1 cellular context compared by ENCODE assay signal in genomic region chr1:206556748-206557635, GRCh38.
TF ChIP-seq lines count a peak whose summit lies in the region.

No MANE protein-coding gene starts in this region.

TF ChIP-seq in K562, 482 proteins besides CTCF, POLR2A, EP300 and RAD21 (continues in another document):
- peak in 1 of 2 experiments; percentile 79; a peak in 2 of 4 replicates for TF ChIP-seq KDM4B (IDR thresholded peaks at IDR 0.05; ENCODE audit: borderline replicate concordance in 2 of 2, low read depth in 1 of 2)
- peak; percentile 94 for TF ChIP-seq HMGN3 (IDR thresholded peaks at IDR 0.05; ENCODE audit: borderline replicate concordance, extremely low read depth, insufficient read length, low read depth, low read length)
- no peak for TF ChIP-seq COPS2 (conservative IDR thresholded peaks at IDR 0.05)
- peak; percentile 54; the same call in 1 of the 2 replicates for TF ChIP-seq NBN (IDR thresholded peaks at IDR 0.05; ENCODE audit: low read depth)
- TF ChIP-seq XRCC4 (IDR thresholded peaks at IDR 0.05; ENCODE audit: extremely low read depth, insufficient read depth, insufficient read length), result no peak
- TF ChIP-seq CHD7 (IDR thresholded peaks at IDR 0.05; ENCODE audit: low read depth, low read length), result no peak
- TF ChIP-seq RFX5 (IDR thresholded peaks at IDR 0.05; ENCODE audit: low read depth, low read length), result no peak
- TF ChIP-seq ELF4 (CRISPR knock-in tag; IDR thresholded peaks at IDR 0.05), result no peak
- no peak for TF ChIP-seq CEBPB (tag; IDR thresholded peaks at IDR 0.05)
- TF ChIP-seq SIN3A (IDR thresholded peaks at IDR 0.05; ENCODE audit: borderline replicate concordance in 2 of 2, control insufficient read depth in 1 of 2, low read depth in 2 of 2, low read length in 2 of 2), result peak in 1 of 2 experiments; percentile 81; a peak in 2 of 4 replicates
- 0 out of 2 replicates have a peak, but pooled peaks have one; percentile 9 for TF ChIP-seq NR4A1 (CRISPR knock-in tag; IDR thresholded peaks at IDR 0.05)
- TF ChIP-seq NR4A1 (tag; IDR thresholded peaks at IDR 0.05), result no peak; the same call in 1 of the 2 replicates
- TF ChIP-seq HBP1 (CRISPR knock-in tag; IDR thresholded peaks at IDR 0.05), result no peak
- no peak for TF ChIP-seq ZC3H4 (CRISPR knock-in tag; IDR thresholded peaks at IDR 0.05; ENCODE audit: borderline replicate concordance)
- no peak for TF ChIP-seq ZNF77 (CRISPR knock-in tag; IDR thresholded peaks at IDR 0.05)
- peak; percentile 18; the same call in 1 of the 2 replicates for TF ChIP-seq SMAD3 (CRISPR knock-in tag; conservative IDR thresholded peaks at IDR 0.05)
- TF ChIP-seq ZNF449 (CRISPR knock-in tag; IDR thresholded peaks at IDR 0.05), result no peak
- peak; percentile 58; the same call in 1 of the 2 replicates for TF ChIP-seq ZNF395 (CRISPR knock-in tag; IDR thresholded peaks at IDR 0.05)
- no peak for TF ChIP-seq JUNB (CRISPR knock-in tag; conservative IDR thresholded peaks at IDR 0.05)
- peak; percentile 97 for TF ChIP-seq CXXC5 (CRISPR knock-in tag; IDR thresholded peaks at IDR 0.05)
- peak; percentile 23 to 48; a peak in 1 of 4 replicates for TF ChIP-seq TBL1XR1 (IDR thresholded peaks at IDR 0.05; ENCODE audit: low read length in 2 of 2)
- 0 out of 2 replicates have a peak, but pooled peaks have one; percentile 40 for TF ChIP-seq ZNF76 (CRISPR knock-in tag; IDR thresholded peaks at IDR 0.05; ENCODE audit: borderline replicate concordance)
- no peak for TF ChIP-seq ZNF561 (CRISPR knock-in tag; conservative IDR thresholded peaks at IDR 0.05)
- TF ChIP-seq TAF15 (IDR thresholded peaks at IDR 0.05; ENCODE audit: low read depth, low read length), result no peak
- TF ChIP-seq MAZ (CRISPR knock-in tag; conservative IDR thresholded peaks at IDR 0.05 in 1 of 2, IDR thresholded peaks at IDR 0.05 in 1 of 2), result peak; percentile 87 to 88
- peak; percentile 97 for TF ChIP-seq SPI1 (IDR thresholded peaks at IDR 0.05; ENCODE audit: borderline replicate concordance, low read depth, low read length)
- TF ChIP-seq ZNF143 (CRISPR knock-in tag; IDR thresholded peaks at IDR 0.05), result 0 out of 2 replicates have a peak, but pooled peaks have one; percentile 49
- TF ChIP-seq KDM5B (IDR thresholded peaks at IDR 0.05; ENCODE audit: insufficient replicate concordance, low read depth, low read length), result peak; percentile 75
- no peak for TF ChIP-seq ZFP30 (CRISPR knock-in tag; IDR thresholded peaks at IDR 0.05; ENCODE audit: borderline replicate concordance)
- peak; percentile 37; the same call in 1 of the 2 replicates for TF ChIP-seq CBFA2T3 (IDR thresholded peaks at IDR 0.05)
- TF ChIP-seq ZC3H8 (IDR thresholded peaks at IDR 0.05), result no peak
- no peak for TF ChIP-seq AFF1 (IDR thresholded peaks at IDR 0.05; ENCODE audit: low read depth in 1 of 2, partially characterized antibody in 2 of 2)
- TF ChIP-seq FOXM1 (IDR thresholded peaks at IDR 0.05; ENCODE audit: low read depth), result no peak
- TF ChIP-seq FOXM1 (CRISPR knock-in tag; IDR thresholded peaks at IDR 0.05; ENCODE audit: low read depth), result 0 out of 2 replicates have a peak, but pooled peaks have one; percentile 37
- TF ChIP-seq ZFX (CRISPR knock-in tag; IDR thresholded peaks at IDR 0.05), result peak; percentile 90
- peak; percentile 83 for TF ChIP-seq PHF8 (IDR thresholded peaks at IDR 0.05; ENCODE audit: borderline replicate concordance, low read length)
- TF ChIP-seq TFAP4 (CRISPR knock-in tag; IDR thresholded peaks at IDR 0.05; ENCODE audit: borderline replicate concordance), result peak; percentile 72; the same call in 1 of the 2 replicates
- TF ChIP-seq DIDO1 (tag; IDR thresholded peaks at IDR 0.05; ENCODE audit: low read depth), result no peak
- TF ChIP-seq MYBL2 (IDR thresholded peaks at IDR 0.05; ENCODE audit: low read depth), result no peak
- no peak for TF ChIP-seq MYBL2 (CRISPR knock-in tag; IDR thresholded peaks at IDR 0.05; ENCODE audit: borderline replicate concordance)
- TF ChIP-seq MAX (CRISPR knock-in tag; IDR thresholded peaks at IDR 0.05), result peak; percentile 68
- no peak for TF ChIP-seq ZNF174 (CRISPR knock-in tag; IDR thresholded peaks at IDR 0.05)
- peak; percentile 57 for TF ChIP-seq ETV1 (tag; conservative IDR thresholded peaks at IDR 0.05; ENCODE audit: low read depth)
